In the genomic region with DNA sequence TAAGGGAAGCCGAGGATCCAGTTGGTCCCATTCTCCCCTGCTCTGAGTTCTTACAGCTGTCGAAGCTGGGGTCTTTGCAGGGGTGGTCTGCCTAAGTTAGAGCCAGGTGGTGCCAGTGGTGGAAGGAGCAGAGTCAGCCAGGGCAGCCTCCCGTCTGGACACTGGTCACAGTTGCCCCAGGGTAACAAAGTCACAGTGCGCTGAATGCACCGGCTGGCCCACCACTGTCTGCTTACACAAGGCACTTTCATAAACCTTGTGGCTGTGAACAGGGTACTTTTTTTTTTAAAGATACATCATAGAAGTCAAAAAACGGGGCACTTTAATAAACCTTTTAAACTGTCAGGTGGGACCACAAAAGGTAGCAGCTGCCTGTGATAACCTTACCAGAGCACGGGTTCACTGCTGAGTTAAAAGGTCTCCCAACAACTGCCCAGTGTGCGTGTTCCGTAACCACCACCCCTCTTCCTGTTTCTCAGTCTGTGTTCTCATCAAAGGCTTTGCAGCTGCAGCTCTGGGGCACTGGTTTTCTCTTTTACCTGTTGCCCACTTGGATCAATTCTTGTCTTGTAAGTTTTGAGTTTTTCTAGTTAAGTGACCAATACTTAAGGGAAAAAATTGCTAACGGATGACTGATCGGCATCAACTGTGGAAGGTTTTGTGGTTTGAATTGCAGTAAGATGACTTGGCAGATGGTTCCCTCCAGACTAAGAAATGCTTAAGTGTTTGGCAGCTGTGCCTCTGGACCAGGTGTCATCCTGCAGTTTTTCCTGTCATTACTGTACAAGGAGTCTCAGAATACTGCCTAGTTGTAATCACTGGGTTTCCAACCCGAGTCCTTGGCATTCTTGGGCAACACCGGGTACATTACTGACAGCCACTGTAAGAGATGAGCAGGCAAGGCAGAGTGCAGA, we compare ENCODE assay signal across 9 cellular contexts. TPM values are rescaled to one million over a fixed set of nuclear protein-coding genes. Genes with fewer than 3 reads are reported as not detected.
A peak's percentile ranks its signal among the peaks of the same experiment; 100 is the strongest.
DNase-seq lines count a peak whose midpoint lies in the region; ATAC-seq and TF ChIP-seq lines count a peak whose summit lies in the region.
"Had no signal": no experiment of that assay in that cellular context is flagged by ENCODE, and none has a peak within 500 bp of the region (broad histone marks: within the 10 kb centered on the region; RNA-seq: fewer than 3 reads in every experiment).

No MANE protein-coding gene starts in this region.

- no peaks in the 10 kb centered on the region for H3K9me3 Mint-ChIP-seq in HFFc6
- no peaks in the 10 kb centered on the region for H3K9me3 Mint-ChIP-seq in activated CD4-positive, alpha-beta T cell treated with anti-CD3 and anti-CD28 coated beads, Interleukin-2, amount 10 ng/mL, durations not matched to agents 7 days and 5 days

- DNase-seq in HFFc6 (peak; percentile 85), epithelial cell of proximal tubule (ENCODE audit: low read depth) (peak; percentile 51), iPS-NIHi7 (ENCODE audit: extremely low spot score) (no peak), DMS53 treated with DMSO at 0.1 percent for 48 hours (lab: John Stamatoyannopoulos, UW; ENCODE audit: unreplicated experiment) (no peak), islet precursor cell (no peak)
- peak; percentile 77 for DNase-seq in activated CD4-positive, alpha-beta T cell treated with anti-CD3 and anti-CD28 coated beads, Interleukin-2, amount 10 ng/mL, durations not matched to agents 7 days and 5 days
- DNase-seq in stimulated activated CD8-positive, alpha-beta memory T cell treated with anti-CD3 and anti-CD28 coated beads, Interleukin-2, amount 100 ng/mL, for 48 hours (ENCODE audit: low read depth in 2 of 2), result peak; percentile 26 to 41

- peaks cover 18% of the 10 kb centered on the region for H3K27me3 Mint-ChIP-seq in HFFc6 (ENCODE audit: insufficient read depth)
- no peaks in the 10 kb centered on the region for H3K27me3 Mint-ChIP-seq in activated CD4-positive, alpha-beta T cell treated with anti-CD3 and anti-CD28 coated beads, Interleukin-2, amount 10 ng/mL, durations not matched to agents 7 days and 5 days

- no peak for ATAC-seq in HG02798 (IDR thresholded peaks at IDR 0.05; ENCODE audit: poor library complexity, unreplicated experiment)

- POLR2A ChIA-PET in activated CD4-positive, alpha-beta T cell treated with anti-CD3 and anti-CD28 coated beads, Interleukin-2, amount 10 ng/mL, durations not matched to agents 7 days and 5 days (lab: Charles Lee), result interaction anchor here (0.6 kb wide), 1 partner anchor 54 kb away, joined by 5 read pairs; no protein-coding TSS in a partner anchor

- peak overlapping the region; percentile 52 for H3K4me3 Mint-ChIP-seq in HFFc6
- H3K4me3 Mint-ChIP-seq in activated CD4-positive, alpha-beta T cell treated with anti-CD3 and anti-CD28 coated beads, Interleukin-2, amount 10 ng/mL, durations not matched to agents 7 days and 5 days, result peak overlapping the region; percentile 32

- H3K4me3 ChIP-seq in epithelial cell of proximal tubule (ENCODE audit: low read depth, low read length), result no peak overlapping the region
- H3K4me3 ChIP-seq: SK-N-MC had no signal

- CTCF ChIA-PET in activated CD4-positive, alpha-beta T cell treated with anti-CD3 and anti-CD28 coated beads, Interleukin-2, amount 10 ng/mL, durations not matched to agents 7 days and 5 days (lab: Charles Lee), result interaction anchor here (0.7 to 1.1 kb wide), 3 partner anchors 10 to 294 kb away, joined by 3 to 4 read pairs (median 3); no protein-coding TSS in a partner anchor

- peak overlapping the region; percentile 84 for H3K27ac Mint-ChIP-seq in HFFc6
- H3K27ac Mint-ChIP-seq in activated CD4-positive, alpha-beta T cell treated with anti-CD3 and anti-CD28 coated beads, Interleukin-2, amount 10 ng/mL, durations not matched to agents 7 days and 5 days, result peak overlapping the region; percentile 89

- H3K4me1 Mint-ChIP-seq in HFFc6 (ENCODE audit: low read depth), result peaks cover 20% of the 10 kb centered on the region
- H3K4me1 Mint-ChIP-seq in activated CD4-positive, alpha-beta T cell treated with anti-CD3 and anti-CD28 coated beads, Interleukin-2, amount 10 ng/mL, durations not matched to agents 7 days and 5 days, result peaks cover 39% of the 10 kb centered on the region

- no peak for TF ChIP-seq CTCF in HFFc6 (IDR thresholded peaks at IDR 0.05)
- TF ChIP-seq CTCF in epithelial cell of proximal tubule (conservative IDR thresholded peaks at IDR 0.05; ENCODE audit: low read depth, low read length), result no peak

- H3K36me3 Mint-ChIP-seq in HFFc6 (ENCODE audit: low read depth), result peaks cover 67% of the 10 kb centered on the region
- H3K36me3 Mint-ChIP-seq in activated CD4-positive, alpha-beta T cell treated with anti-CD3 and anti-CD28 coated beads, Interleukin-2, amount 10 ng/mL, durations not matched to agents 7 days and 5 days (ENCODE audit: low read depth), result peaks cover 70% of the 10 kb centered on the region

RNA-seq across cellular contexts. Expression of gene DYNC1H1, which starts 55.9 kb away (rescaled TPM):
- total RNA-seq in HFFc6 (2021; fragmentation: NEBNext Ultra II Directional; extraction: Animal tissue kit (Norgen Biotek cat#: 25700)), result 100 to 1,000 TPM; 364 to 643 (median 408) TPM
- total RNA-seq in activated CD4-positive, alpha-beta T cell treated with anti-CD3 and anti-CD28 coated beads, Interleukin-2, amount 10 ng/mL, durations not matched to agents 7 days and 5 days, result 100 to 1,000 TPM; 262 to 264 TPM
- total RNA-seq in epithelial cell of proximal tubule, result 300 and 402 TPM in 2 replicates

Comparison
In these comparisons a context has a peak if more than half of its experiments do, and no peak if none do; other contexts are left out.
1. DNase-seq: peak in HFFc6 (single experiment), activated CD4-positive, alpha-beta T cell treated with anti-CD3 and anti-CD28 coated beads, Interleukin-2, amount 10 ng/mL, durations not matched to agents 7 days and 5 days (single experiment), epithelial cell of proximal tubule (single experiment) and stimulated activated CD8-positive, alpha-beta memory T cell treated with anti-CD3 and anti-CD28 coated beads, Interleukin-2, amount 100 ng/mL, for 48 hours (2 of 2); none in iPS-NIHi7 (single experiment), DMS53 treated with DMSO at 0.1 percent for 48 hours (single experiment) and islet precursor cell (single experiment).